ENCODE assay signal across 19 cellular contexts in genomic region chr2:43945439-43945838, GRCh38.
"Had no signal": no experiment of that assay in that cellular context is flagged by ENCODE, and none has a peak within 500 bp of the region (broad histone marks: within the 10 kb centered on the region; RNA-seq: fewer than 3 reads in every experiment).

No MANE protein-coding gene starts in this region.

- H3K4me1 ChIP-seq: body of pancreas, foreskin keratinocyte, left ventricle myocardium inferior, prostate gland had no signal

- H3K9me3 ChIP-seq: body of pancreas, left ventricle myocardium inferior, prostate gland, thoracic aorta had no signal

- H3K4me3 ChIP-seq: body of pancreas, cardiac muscle cell, left ventricle myocardium inferior, prostate gland, thoracic aorta had no signal

- H3K36me3 ChIP-seq: prostate gland had no signal

- H3K27me3 ChIP-seq: body of pancreas, cardiac muscle cell, foreskin keratinocyte had no signal

- DNase-seq: activated B cell treated with CpG ODN at 0.5 μM for 24 hours; activated CD4-positive, alpha-beta T cell treated with anti-CD3 and anti-CD28 coated beads for 36 hours; activated CD4-positive, alpha-beta T cell treated with anti-CD3 and anti-CD28 coated beads, Interleukin-2, amount 50 U/mL, for 4 hours; activated T-cell treated with anti-CD3 and anti-CD28 coated beads, Interleukin-2, amount 50 U/mL, for 48 hours; anterior cingulate cortex; body of pancreas; cortex of kidney; erythroblast; foreskin keratinocyte; left ventricle myocardium inferior; mammary epithelial cell; midbrain; stimulated activated CD4-positive, alpha-beta T cell treated with anti-CD3 and anti-CD28 coated beads, Interleukin-4, amount 100 ng/mL, for 24 hours; stimulated activated naive CD4-positive, alpha-beta T cell treated with Interleukin-2 at 50 U/mL for 16 hours; T-helper 1 cell had no signal

- H3K27ac ChIP-seq: body of pancreas, cardiac muscle cell, foreskin keratinocyte, left ventricle myocardium inferior, prostate gland, thoracic aorta had no signal

- ATAC-seq: activated CD4-positive, alpha-beta T cell treated with anti-CD3 and anti-CD28 coated beads for 36 hours; body of pancreas; foreskin keratinocyte; natural killer cell treated with Interleukin-12 subunit alpha and Interleukin-12 subunit beta and Interleukin-15 and Interleukin-18, amount 100 ng/mL, for 72 hours had no signal
